In the genomic region with DNA sequence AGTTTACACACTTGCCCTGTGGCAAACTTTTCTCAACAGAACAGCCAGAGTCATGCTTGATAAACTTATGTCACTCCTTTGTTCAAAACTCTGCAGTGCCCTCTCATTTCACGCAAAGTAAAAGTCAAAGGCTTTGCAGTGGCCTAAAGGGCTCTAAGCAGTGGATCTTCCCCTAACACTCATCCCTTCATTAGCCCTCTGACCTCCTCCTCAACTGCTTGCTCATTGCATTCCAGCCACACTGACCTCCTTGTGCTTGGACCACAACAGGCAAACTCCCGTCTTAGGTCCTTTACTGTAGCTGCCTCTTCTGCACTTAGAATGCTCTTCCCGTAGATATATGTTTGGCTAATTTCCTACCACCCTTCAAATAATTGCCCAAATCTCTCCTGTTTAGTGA, we compare ENCODE assay signal across 28 cellular contexts. TPM values are rescaled to one million over a fixed set of nuclear protein-coding genes. Genes with fewer than 3 reads are reported as not detected.
"Had no signal": no experiment of that assay in that cellular context is flagged by ENCODE, and none has a peak within 500 bp of the region (broad histone marks: within the 10 kb centered on the region; RNA-seq: fewer than 3 reads in every experiment).

No MANE protein-coding gene starts in this region.

- H3K36me3 Mint-ChIP-seq: T-cell had no signal

- DNase-seq: activated CD4-positive, alpha-beta T cell treated with anti-CD3 and anti-CD28 coated beads for 36 hours; activated CD4-positive, alpha-beta T cell treated with anti-CD3 and anti-CD28 coated beads, Interleukin-2, amount 50 U/mL, for 4 hours; activated CD4-positive, CD25-positive, alpha-beta regulatory T cell; activated effector memory CD4-positive, alpha-beta T cell treated with anti-CD3 and anti-CD28 coated beads, Interleukin-2, amount 50 U/mL, for 16 hours; activated naive CD4-positive, alpha-beta T cell treated with anti-CD3 and anti-CD28 coated beads for 36 hours; activated naive CD8-positive, alpha-beta T cell treated with anti-CD3 and anti-CD28 coated beads for 36 hours; activated T-cell treated with anti-CD3 and anti-CD28 coated beads for 4 hours; adrenal gland; cerebellar nuclear complex; colonic mucosa; effector memory CD4-positive, alpha-beta T cell; heart left ventricle; hypothalamus; left lung; mammary epithelial cell; naive B cell; posterior cingulate gyrus; right cardiac atrium; spleen; stimulated activated CD4-positive, alpha-beta T cell treated with anti-CD3 and anti-CD28 coated beads, Interleukin-2, amount 100 ng/mL, for 48 hours; stimulated activated naive CD4-positive, alpha-beta T cell treated with Interleukin-2 at 50 U/mL for 16 hours; T-cell had no signal

- H3K27me3 ChIP-seq: adrenal gland, ascending aorta, cardiac muscle cell, colonic mucosa, heart left ventricle, tibial nerve had no signal

- H3K27ac Mint-ChIP-seq: activated CD4-positive, alpha-beta T cell treated with anti-CD3 and anti-CD28 coated beads for 36 hours; activated naive CD4-positive, alpha-beta T cell treated with anti-CD3 and anti-CD28 coated beads for 36 hours; activated naive CD8-positive, alpha-beta T cell treated with anti-CD3 and anti-CD28 coated beads for 36 hours; mesothelial cell of epicardium; T-cell had no signal

- H3K4me3 Mint-ChIP-seq: activated CD4-positive, alpha-beta T cell treated with anti-CD3 and anti-CD28 coated beads for 36 hours; activated naive CD4-positive, alpha-beta T cell treated with anti-CD3 and anti-CD28 coated beads for 36 hours; activated naive CD8-positive, alpha-beta T cell treated with anti-CD3 and anti-CD28 coated beads for 36 hours; brain; mesothelial cell of epicardium; naive B cell; T-cell had no signal

- H3K27ac ChIP-seq: adrenal gland, ascending aorta, cardiac muscle cell, colonic mucosa, heart left ventricle, left lung, spleen, tibial nerve had no signal

- H3K9me3 ChIP-seq: adrenal gland, ascending aorta, colonic mucosa, heart left ventricle, left lung, spleen, tibial nerve had no signal

- ATAC-seq: activated CD4-positive, alpha-beta T cell treated with anti-CD3 and anti-CD28 coated beads for 36 hours; heart left ventricle; left lung; right cardiac atrium; T-cell had no signal

- H3K36me3 ChIP-seq: adrenal gland, ascending aorta, cardiac muscle cell, colonic mucosa, left lung, spleen had no signal

- H3K4me3 ChIP-seq: adrenal gland, ascending aorta, cardiac muscle cell, colonic mucosa, heart left ventricle, left lung, spleen, tibial nerve had no signal

- H3K4me1 ChIP-seq: colonic mucosa had no signal

- H3K9me3 Mint-ChIP-seq: activated naive CD4-positive, alpha-beta T cell treated with anti-CD3 and anti-CD28 coated beads for 36 hours; activated naive CD8-positive, alpha-beta T cell treated with anti-CD3 and anti-CD28 coated beads for 36 hours; brain; mesothelial cell of epicardium; T-cell had no signal

RNA-seq across cellular contexts. Expression of a gene that starts 5.6 kb away (rescaled TPM):
- total RNA-seq: T-helper 2 cell treated with Interferon-gamma antibody and Interleukin-4, amounts not matched to agents 100 ng/mL and 5 ng/mL, for 36 hours had no signal
